Comparison of ENCODE assay signal across 17 cellular contexts in the genomic region with DNA sequence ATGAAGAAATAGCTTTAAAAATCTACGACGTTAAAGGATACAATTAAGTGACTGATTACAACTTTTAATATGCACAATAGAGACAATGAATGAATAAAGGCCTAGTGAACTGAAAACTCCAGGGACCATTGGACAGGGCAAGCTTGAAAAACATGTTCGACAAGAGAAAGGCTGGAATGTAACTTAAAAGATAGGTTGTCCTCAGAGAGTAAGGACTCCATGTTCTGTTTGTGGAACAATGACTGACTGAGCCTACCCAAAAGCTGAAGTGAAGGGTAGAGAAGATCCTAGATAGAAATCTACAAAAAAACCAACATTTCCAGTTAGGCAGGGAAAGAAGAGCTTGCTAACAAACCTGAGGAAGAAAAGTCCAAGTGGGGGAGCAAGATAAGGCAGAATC.
DNase-seq lines count a peak whose midpoint lies in the region; ATAC-seq and TF ChIP-seq lines count a peak whose summit lies in the region.
"Had no signal": no experiment of that assay in that cellular context is flagged by ENCODE, and none has a peak within 500 bp of the region (broad histone marks: within the 10 kb centered on the region; RNA-seq: fewer than 3 reads in every experiment).

No MANE protein-coding gene starts in this region.

- no peaks in the 10 kb centered on the region for H3K36me3 Mint-ChIP-seq in type B pancreatic cell
- H3K36me3 Mint-ChIP-seq in CD14-positive monocyte = no peaks in the 10 kb centered on the region

- no peak overlapping the region for H2AFZ ChIP-seq in mesenchymal stem cell (ENCODE audit: low read depth, low read length)
- H2AFZ ChIP-seq: GM23338 had no signal

- H3K4me1 ChIP-seq in mesenchymal stem cell (ENCODE audit: control insufficient read depth, insufficient read depth, low read depth, low read length) = peaks cover 9% of the 10 kb centered on the region

- H3K4me1 Mint-ChIP-seq in type B pancreatic cell (ENCODE audit: unreplicated experiment) (peaks cover 9% of the 10 kb centered on the region), CD14-positive monocyte (no peaks in the 10 kb centered on the region)
- H3K4me1 Mint-ChIP-seq: GM23338, H9 had no signal

- no peak overlapping the region for H3K4ac ChIP-seq in mesenchymal stem cell (ENCODE audit: low read depth in 1 of 2, low read length in 2 of 2)

- no peak overlapping the region for H2BK15ac ChIP-seq in mesenchymal stem cell (ENCODE audit: low read depth, poor library complexity, severe bottlenecking)

- no peak overlapping the region for H3K4me2 ChIP-seq in mesenchymal stem cell (ENCODE audit: low read length, poor library complexity, severe bottlenecking)
- H3K4me2 ChIP-seq: GM23338 had no signal

- H3K9me3 Mint-ChIP-seq in type B pancreatic cell (peaks cover 4% of the 10 kb centered on the region), CD14-positive monocyte (peaks cover 0 to 3% (median under 1%) of the 10 kb centered on the region in 7 donors)
- H3K9me3 Mint-ChIP-seq: CD8-positive, alpha-beta T cell; GM23338; H9 had no signal

- H3K27ac Mint-ChIP-seq in type B pancreatic cell = peak overlapping the region; percentile 56
- H3K27ac Mint-ChIP-seq in CD14-positive monocyte = no peak overlapping the region
- H3K27ac Mint-ChIP-seq: CD8-positive, alpha-beta T cell; GM23338; H9 had no signal

- no peak overlapping the region for H3K27ac ChIP-seq in mesenchymal stem cell (ENCODE audit: low read length, poor library complexity, severe bottlenecking)

- peak overlapping the region; percentile 61 for H2AK5ac ChIP-seq in mesenchymal stem cell (ENCODE audit: low read length, severe bottlenecking)

- H3K9me3 ChIP-seq in mesenchymal stem cell (ENCODE audit: control insufficient read depth, low read length) = no peaks in the 10 kb centered on the region
- H3K9me3 ChIP-seq: Caco-2 had no signal

- H3K4me3 Mint-ChIP-seq in type B pancreatic cell = peak overlapping the region; percentile 11
- no peak overlapping the region for H3K4me3 Mint-ChIP-seq in CD14-positive monocyte
- H3K4me3 Mint-ChIP-seq: CD4-positive, CD25-positive, alpha-beta regulatory T cell; CD8-positive, alpha-beta T cell; GM23338; H9 had no signal

- no peak overlapping the region for H4K91ac ChIP-seq in mesenchymal stem cell (ENCODE audit: low read length)

- no peak overlapping the region for H2BK12ac ChIP-seq in mesenchymal stem cell (ENCODE audit: low read length in 2 of 2)

- H3K14ac ChIP-seq in mesenchymal stem cell (ENCODE audit: low read length in 2 of 2) = no peak overlapping the region

- TF ChIP-seq CTCF in LNCaP clone FGC (IDR thresholded peaks at IDR 0.05; ENCODE audit: control insufficient read depth, extremely low read depth, insufficient read depth) (no peak), type B pancreatic cell (conservative IDR thresholded peaks at IDR 0.05) (no peak), CD14-positive monocyte (IDR thresholded peaks at IDR 0.05) (no peak)

- no peak overlapping the region for H3K9ac ChIP-seq in mesenchymal stem cell (ENCODE audit: low read length)

- peaks cover 6% of the 10 kb centered on the region for H3K79me1 ChIP-seq in mesenchymal stem cell (replicated peaks; ENCODE audit: low read length, poor library complexity, severe bottlenecking)

- no peaks in the 10 kb centered on the region for H3K27me3 Mint-ChIP-seq in type B pancreatic cell
- peaks cover 0 to 3% (median 3%) of the 10 kb centered on the region in 3 donors for H3K27me3 Mint-ChIP-seq in CD14-positive monocyte (ENCODE audit: low read depth in 3 of 3)
- H3K27me3 Mint-ChIP-seq: CD4-positive, CD25-positive, alpha-beta regulatory T cell had no signal

- H3K27me3 ChIP-seq in mesenchymal stem cell (ENCODE audit: control insufficient read depth in 1 of 2, insufficient read depth in 1 of 2, low read length in 2 of 2) = no peaks in the 10 kb centered on the region

- H3K18ac ChIP-seq in mesenchymal stem cell (ENCODE audit: low read depth in 1 of 2, low read length in 2 of 2) = no peak overlapping the region

- H4K8ac ChIP-seq in mesenchymal stem cell (ENCODE audit: low read length) = no peak overlapping the region

- no peak overlapping the region for H2BK5ac ChIP-seq in mesenchymal stem cell (ENCODE audit: low read depth, low read length, poor library complexity, severe bottlenecking)

- peak; percentile 11 for DNase-seq in LNCaP clone FGC (ENCODE audit: low read depth)
- no peak for DNase-seq in mesenchymal stem cell
- no peak for DNase-seq in type B pancreatic cell (ENCODE audit: extremely low spot score, unreplicated experiment)
- no peak for DNase-seq in HUDEP-2 (lab: John Stamatoyannopoulos, UW; ENCODE audit: unreplicated experiment in 76 of 76)
- no peak for DNase-seq in CD14-positive monocyte (ENCODE audit: low spot score)
- DNase-seq: C1 segment of cervical spinal cord; Caco-2; CD4-positive, CD25-positive, alpha-beta regulatory T cell; CD8-positive, alpha-beta T cell; DMS153; DND-41; GDM1; H9 had no signal

- H3K36me3 ChIP-seq in mesenchymal stem cell (ENCODE audit: control insufficient read depth in 1 of 2, insufficient read depth in 2 of 2, low read depth in 1 of 2, low read length in 2 of 2) = no peaks in the 10 kb centered on the region

- H3K23ac ChIP-seq in mesenchymal stem cell (ENCODE audit: low read length in 2 of 2) = no peak overlapping the region

- 73% methylated on average over 1 of the region's 3 CpGs for WGBS in mesenchymal stem cell

- H2BK120ac ChIP-seq in mesenchymal stem cell (ENCODE audit: low read depth, low read length) = no peak overlapping the region

- intact Hi-C loops in CD14-positive monocyte (cut with micrococcal nuclease) = no loop called here

- ATAC-seq in HG03378 (IDR thresholded peaks at IDR 0.05; ENCODE audit: unreplicated experiment) = no peak
- ATAC-seq: CD8-positive, alpha-beta T cell; GM12878; GM23338; HCT116 had no signal

- H3K4me3 ChIP-seq in LNCaP clone FGC (ENCODE audit: low read depth, low read length) (no peak overlapping the region), mesenchymal stem cell (ENCODE audit: insufficient read depth in 1 of 2, low read depth in 1 of 2, low read length in 2 of 2) (no peak overlapping the region)
- H3K4me3 ChIP-seq: GM12878, GM23338 had no signal
